Comparison of ENCODE assay signal across 1 cellular context in genomic region chr11:2091112-2091746, GRCh38.
TF ChIP-seq lines count a peak whose summit lies in the region.

No MANE protein-coding gene starts in this region.

TF ChIP-seq in HepG2, 621 proteins besides CTCF, POLR2A, EP300 and RAD21:
- TF ChIP-seq ZNF776 (CRISPR knock-in tag; IDR thresholded peaks at IDR 0.05) (no peak), ZNF280D (CRISPR knock-in tag; IDR thresholded peaks at IDR 0.05) (no peak), SNRNP70 (IDR thresholded peaks at IDR 0.05; ENCODE audit: low read depth, low read length) (no peak), ZNF501 (CRISPR knock-in tag; IDR thresholded peaks at IDR 0.05) (no peak), ZUFSP (CRISPR knock-in tag; IDR thresholded peaks at IDR 0.05; ENCODE audit: borderline replicate concordance) (no peak), ZNF775 (CRISPR knock-in tag; IDR thresholded peaks at IDR 0.05; ENCODE audit: borderline replicate concordance) (no peak)
